Comparison of ENCODE assay signal across 8 cellular contexts in genomic region chr2:89326455-89326854, GRCh38.
A peak's percentile ranks its signal among the peaks of the same experiment; 100 is the strongest.
DNase-seq lines count a peak whose midpoint lies in the region; ATAC-seq, FAIRE-seq and TF ChIP-seq lines count a peak whose summit lies in the region.
"Not testable (repeated sequence)": the region's sequence is repeated elsewhere in the genome, so short reads cannot be mapped to it uniquely, and the experiment has no call there.

No MANE protein-coding gene starts in this region.

- not testable (repeated sequence) for H3K4me2 ChIP-seq in GM23248 (ENCODE audit: unreplicated experiment); Karpas-422 (ENCODE audit: low read depth, low read length, poor library complexity, severe bottlenecking); K562 (ENCODE audit: insufficient read depth, low read length)

- H2AFZ ChIP-seq in GM23248; Karpas-422 (ENCODE audit: low read length); K562 (ENCODE audit: low read depth, low read length): not testable (repeated sequence)

- ATAC-seq in K562, result peak; percentile 69
- not testable (repeated sequence) for ATAC-seq in heart right ventricle

- in situ Hi-C loops in GM23248 (cut with MboI), result not testable (repeated sequence)
- in situ Hi-C loops in K562 (cut with MboI), result loop anchor here (5.0 kb wide), 1 partner anchor 521 kb away; no protein-coding TSS in a partner anchor

- TF ChIP-seq EP300 in K562 (IDR thresholded peaks at IDR 0.05; ENCODE audit: low read length), result not testable (repeated sequence)

- not testable (repeated sequence) for H4K20me1 ChIP-seq in GM23248 (ENCODE audit: insufficient read depth); Karpas-422 (ENCODE audit: insufficient read depth, low read depth, low read length); K562 (replicated peaks; ENCODE audit: control insufficient read depth, insufficient read depth, low read length)

- not testable (repeated sequence) for H3K4me1 ChIP-seq in A673 (ENCODE audit: insufficient read depth, low read length, poor library complexity, severe bottlenecking); GM23248 (ENCODE audit: insufficient read depth); Karpas-422 (ENCODE audit: low read length); Peyer's patch; K562 (replicated peaks in 1 of 2; ENCODE audit: control insufficient read depth in 2 of 2, insufficient read depth in 2 of 2, low read length in 2 of 2); heart right ventricle

- POLR2A ChIA-PET in A673 (lab: Charles Lee; ENCODE audit: low non-redundant PET); K562 (lab: Yijun Ruan, JAX): not testable (repeated sequence)

- H3K9ac ChIP-seq in GM23248; Karpas-422 (ENCODE audit: low read length); K562 (ENCODE audit: insufficient read depth in 1 of 2, low read depth in 2 of 2, low read length in 2 of 2): not testable (repeated sequence)

- BruUV-seq in A673 (replicated peaks; lab: Mats Ljungman, UMichigan); K562 (replicated peaks; lab: Mats Ljungman, UMichigan): not testable (repeated sequence)

- peak in 1 of 2 experiments; percentile 25; a peak in 2 of 4 replicates for TF ChIP-seq RAD21 in K562 (CRISPR knock-in tag; conservative IDR thresholded peaks at IDR 0.05 in 1 of 2, IDR thresholded peaks at IDR 0.05 in 1 of 2)

- CTCF ChIA-PET in A673 (lab: Charles Lee); K562 (lab: Yijun Ruan, JAX; ENCODE audit: low intra/inter-chr PET ratio): not testable (repeated sequence)

- not testable (repeated sequence) for H3K9me1 ChIP-seq in K562 (ENCODE audit: control insufficient read depth, insufficient read depth, low read length)

- peak; percentile 20 for DNase-seq in A673 (ENCODE audit: low spot score)
- DNase-seq in ELF-1 (ENCODE audit: low read depth, low spot score), result peak; percentile 0
- DNase-seq in GM23248, result peak; percentile 16
- DNase-seq in Karpas-422, result peak; percentile 73
- peak in 1 of 3 donors; percentile 39 for DNase-seq in Peyer's patch
- DNase-seq in K562 (ENCODE audit: extremely low read depth in 1 of 4, low spot score in 3 of 4), result peak in 1 of 4 experiments; percentile 5
- DNase-seq in heart right ventricle, result not testable (repeated sequence)
- peak; percentile 0 for DNase-seq in myocyte (ENCODE audit: low read depth)

- intact Hi-C loops in A673 (cut with micrococcal nuclease; ENCODE audit: unreplicated experiment); K562 (cut with micrococcal nuclease); heart right ventricle (cut with DNase I): not testable (repeated sequence)

- not testable (repeated sequence) for H3K79me2 ChIP-seq in GM23248 (ENCODE audit: insufficient read depth); Karpas-422 (ENCODE audit: low read length); K562 (ENCODE audit: control insufficient read depth, insufficient read depth, low read length)

- TF ChIP-seq CTCF in A673 (conservative IDR thresholded peaks at IDR 0.05; ENCODE audit: low read depth, low read length), result peak; percentile 24; the same call in 1 of the 2 replicates
- TF ChIP-seq CTCF in Peyer's patch (IDR thresholded peaks at IDR 0.05), result peak in 4 of 6 experiments; percentile 22 to 39 (median 34)
- TF ChIP-seq CTCF in K562 (IDR thresholded peaks at IDR 0.05 in 2 of 3, conservative IDR thresholded peaks at IDR 0.05 in 1 of 3; ENCODE audit: insufficient read depth in 2 of 3, low read depth in 1 of 3, low read length in 3 of 3), result peak in 1 of 3 experiments; percentile 26; a peak in 1 of 6 replicates
- TF ChIP-seq CTCF in heart right ventricle (IDR thresholded peaks at IDR 0.05), result peak in 6 of 9 donors; percentile 17 to 39 (median 28)

- H3K4me3 ChIP-seq in A673 (ENCODE audit: low read depth, low read length, poor library complexity, severe bottlenecking); GM23248; Karpas-422 (ENCODE audit: low read length); Peyer's patch; K562; heart right ventricle: not testable (repeated sequence)

- not testable (repeated sequence) for H3F3A ChIP-seq in GM23248 (ENCODE audit: insufficient read depth)

- not testable (repeated sequence) for H3K27ac ChIP-seq in A673 (ENCODE audit: low read depth, low read length, poor library complexity, severe bottlenecking); GM23248; Karpas-422 (ENCODE audit: low read length); Peyer's patch; K562 (ENCODE audit: extremely low read depth, low read depth, low read length); heart right ventricle

- not testable (repeated sequence) for H3K9me2 ChIP-seq in GM23248 (ENCODE audit: insufficient read depth); Karpas-422 (replicated peaks; ENCODE audit: insufficient read depth, low read length)

- not testable (repeated sequence) for H3K36me3 ChIP-seq in A673 (ENCODE audit: insufficient read depth, low read length, poor library complexity, severe bottlenecking); GM23248 (ENCODE audit: low read depth); Karpas-422 (ENCODE audit: insufficient read depth, low read length); Peyer's patch; K562 (ENCODE audit: control insufficient read depth, insufficient read depth, low read length); heart right ventricle

- WGBS in GM23248 (ENCODE audit: low coverage in 1 of 2, low lambda C conversion rate in 2 of 2, missing lambda C conversion rate in 2 of 2), 2 experiments, result 0% methylated on average over 1 of the region's 2 CpGs
- WGBS in K562 (ENCODE audit: insufficient coverage, low coverage, missing lambda C conversion rate), result no CpG with 5 or more reads among the region's 2 CpGs
- no CpG with 5 or more reads among the region's 2 CpGs for WGBS in heart right ventricle, 2 donors

- H3K9me3 ChIP-seq in A673 (ENCODE audit: low read depth, low read length, poor library complexity, severe bottlenecking); GM23248 (ENCODE audit: low read depth); Karpas-422 (ENCODE audit: low read length); Peyer's patch; K562 (replicated peaks; ENCODE audit: control insufficient read depth, insufficient read depth, low read depth, low read length); heart right ventricle: not testable (repeated sequence)

- not testable (repeated sequence) for FAIRE-seq in K562 (lab: Jason Lieb, UNC)

- not testable (repeated sequence) for TF ChIP-seq POLR2A in Peyer's patch (IDR thresholded peaks at IDR 0.05); K562 (conservative IDR thresholded peaks at IDR 0.05)

- not testable (repeated sequence) for H3K27me3 ChIP-seq in A673 (replicated peaks; ENCODE audit: insufficient read depth, low read depth, low read length, poor library complexity); GM23248 (replicated peaks; ENCODE audit: insufficient read depth); Karpas-422 (ENCODE audit: low read length); Peyer's patch; K562 (ENCODE audit: control insufficient read depth in 2 of 2, insufficient read depth in 2 of 2, low read length in 2 of 2); heart right ventricle
